Comparison of ENCODE assay signal across 19 cellular contexts in genomic region chr4:139786494-139787354, GRCh38.
A peak's percentile ranks its signal among the peaks of the same experiment; 100 is the strongest.
DNase-seq lines count a peak whose midpoint lies in the region; ATAC-seq and TF ChIP-seq lines count a peak whose summit lies in the region.
"Had no signal": no experiment of that assay in that cellular context is flagged by ENCODE, and none has a peak within 500 bp of the region (broad histone marks: within the 10 kb centered on the region; RNA-seq: fewer than 3 reads in every experiment).

No MANE protein-coding gene starts in this region.

- TF ChIP-seq CTCF in cardiac muscle cell (IDR thresholded peaks at IDR 0.05; ENCODE audit: low read depth, low read length) (no peak), choroid plexus epithelial cell (conservative IDR thresholded peaks at IDR 0.05; ENCODE audit: low read depth, low read length) (no peak)

- peaks cover 49% of the 10 kb centered on the region for H3K4me1 ChIP-seq in cardiac muscle cell (ENCODE audit: low read depth)
- peaks cover 32% of the 10 kb centered on the region for H3K4me1 ChIP-seq in mesodermal cell (ENCODE audit: control insufficient read depth, insufficient read depth, low read length, poor library complexity, severe bottlenecking)
- H3K4me1 ChIP-seq: parathyroid adenoma had no signal

- no peaks in the 10 kb centered on the region for H3K27me3 ChIP-seq in cardiac muscle cell
- H3K27me3 ChIP-seq: spleen had no signal

- H3K36me3 ChIP-seq in cardiac muscle cell (no peaks in the 10 kb centered on the region), mesodermal cell (ENCODE audit: control insufficient read depth, insufficient read depth, low read length) (no peaks in the 10 kb centered on the region)
- H3K36me3 ChIP-seq: spleen had no signal

- ATAC-seq in left ventricle myocardium superior (no peak), GM21528 (IDR thresholded peaks at IDR 0.05; ENCODE audit: low FRiP score, unreplicated experiment) (no peak)
- no peak for ATAC-seq in stimulated activated naive CD8-positive, alpha-beta T cell treated with anti-CD3 and anti-CD28 coated beads, Interleukin-15, Interleukin-2, amounts not matched to agents 100 U/mL and 50 U/mL, for 24 hours
- ATAC-seq: activated CD8-positive, alpha-beta T cell treated with anti-CD3 and anti-CD28 coated beads for 36 hours; K562 had no signal

- H3K27ac ChIP-seq in cardiac muscle cell (peak overlapping the region; percentile 93), mesodermal cell (ENCODE audit: low read depth, low read length, severe bottlenecking) (peak overlapping the region; percentile 41)
- H3K27ac ChIP-seq: parathyroid adenoma, spleen had no signal

- intact Hi-C loops in left ventricle myocardium superior (cut with micrococcal nuclease) = no loop called here

- H3K9me3 ChIP-seq in cardiac muscle cell (ENCODE audit: low read depth) (no peaks in the 10 kb centered on the region), mesodermal cell (ENCODE audit: control insufficient read depth, low read length) (no peaks in the 10 kb centered on the region)
- H3K9me3 ChIP-seq: spleen had no signal

- WGBS in mesodermal cell (ENCODE audit: insufficient coverage in 2 of 2), 2 experiments = 89 to 100% methylated on average over 2 to 7 of the region's 12 CpGs

- H3K4me3 ChIP-seq in cardiac muscle cell (no peak overlapping the region), choroid plexus epithelial cell (ENCODE audit: low read depth, low read length) (no peak overlapping the region), mesodermal cell (ENCODE audit: extremely low read depth, insufficient read depth, low read length, poor library complexity, severe bottlenecking) (no peak overlapping the region)
- H3K4me3 ChIP-seq: K562 had no signal

- DNase-seq in cardiac muscle cell (ENCODE audit: low read depth in 1 of 2, low spot score in 1 of 2) (no peak), left ventricle myocardium superior (no peak), choroid plexus epithelial cell (ENCODE audit: low read depth) (peak; percentile 29), T-helper 1 cell (no peak), cortex of kidney (lab: John Stamatoyannopoulos, UW) (no peak)
- DNase-seq in stimulated activated naive CD8-positive, alpha-beta T cell treated with anti-CD3 and anti-CD28 coated beads, Interleukin-15, Interleukin-2, amounts not matched to agents 100 U/mL and 50 U/mL, for 24 hours = no peak
- DNase-seq: activated CD8-positive, alpha-beta T cell treated with anti-CD3 and anti-CD28 coated beads for 36 hours; cerebellar nuclear complex; erythroblast; immature natural killer cell; NCI-H1105 treated with DMSO at 0.1 percent for 48 hours; NCI-H446 treated with DMSO at 0.1 percent for 48 hours; OCI-M1; spleen; stimulated activated naive CD4-positive, alpha-beta T cell treated with Interleukin-2 at 50 U/mL for 16 hours had no signal
